In the genomic region with DNA sequence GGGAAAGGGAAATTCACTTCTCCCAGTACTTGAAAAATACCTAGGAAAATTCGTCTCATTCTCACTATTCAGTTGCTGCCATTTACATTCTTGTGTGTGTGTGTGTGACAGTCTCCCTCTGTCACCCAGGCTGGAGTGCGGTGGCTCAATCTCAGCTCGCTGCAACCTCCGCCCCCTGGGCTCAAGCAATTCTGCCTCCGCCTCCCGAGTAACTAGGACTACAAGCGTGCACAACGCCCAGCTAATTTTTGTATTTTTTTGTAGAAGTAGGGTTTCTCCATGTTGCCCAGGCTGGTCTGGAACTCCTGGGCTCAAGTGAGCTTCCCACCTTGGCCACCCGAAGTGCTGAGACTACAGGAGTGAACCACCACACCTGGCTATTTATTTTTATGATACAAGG, we compare ENCODE assay signal across 9 cellular contexts. TPM values are rescaled to one million over a fixed set of nuclear protein-coding genes. Genes with fewer than 3 reads are reported as not detected.
DNase-seq lines count a peak whose midpoint lies in the region; ATAC-seq and TF ChIP-seq lines count a peak whose summit lies in the region.
"Had no signal": no experiment of that assay in that cellular context is flagged by ENCODE, and none has a peak within 500 bp of the region (broad histone marks: within the 10 kb centered on the region; RNA-seq: fewer than 3 reads in every experiment).

No MANE protein-coding gene starts in this region.

- H2AFZ ChIP-seq in MM.1S (ENCODE audit: low read length): no peak overlapping the region

- H3K9me3 Mint-ChIP-seq in CD4-positive, CD25-positive, alpha-beta regulatory T cell: no peaks in the 10 kb centered on the region
- H3K9me3 Mint-ChIP-seq in neural crest cell: no peaks in the 10 kb centered on the region

- H3K27me3 ChIP-seq in CD4-positive, CD25-positive, alpha-beta regulatory T cell (ENCODE audit: control insufficient read depth, insufficient read depth, low read length): no peaks in the 10 kb centered on the region
- H3K27me3 ChIP-seq in MM.1S (replicated peaks; ENCODE audit: insufficient read depth, low read length) (no peaks in the 10 kb centered on the region), duodenal mucosa (ENCODE audit: control insufficient read depth in 1 of 2, insufficient read depth in 2 of 2, low read length in 2 of 2) (no peaks in the 10 kb centered on the region)

- no peak for DNase-seq in CD4-positive, CD25-positive, alpha-beta regulatory T cell
- DNase-seq in MM.1S (no peak), neural crest cell (ENCODE audit: low read depth, low spot score) (no peak), SW480 (ENCODE audit: low spot score) (no peak), GF-D8 (lab: John Stamatoyannopoulos, UW) (no peak), NCI-H1930 (lab: John Stamatoyannopoulos, UW) (no peak), G401 (ENCODE audit: low spot score) (no peak)
- DNase-seq: NCI-H1105 treated with DMSO at 0.1 percent for 48 hours had no signal

- no peaks in the 10 kb centered on the region for H3K9me2 ChIP-seq in MM.1S (replicated peaks; ENCODE audit: insufficient read depth, low read length)

- H3K9ac ChIP-seq in MM.1S (ENCODE audit: low read length): peak overlapping the region; percentile 79; the same call in 1 of the 2 replicates
- peak overlapping the region; percentile 73 to 87 for H3K9ac ChIP-seq in duodenal mucosa (ENCODE audit: low read depth in 1 of 2, low read length in 2 of 2)

- peaks cover 30% of the 10 kb centered on the region for H3F3A ChIP-seq in MM.1S (ENCODE audit: insufficient read depth, low read length)

- H3K36me3 ChIP-seq in CD4-positive, CD25-positive, alpha-beta regulatory T cell (ENCODE audit: control insufficient read depth, insufficient read depth, low read length): peaks cover 39% of the 10 kb centered on the region
- H3K36me3 ChIP-seq in MM.1S (replicated peaks; ENCODE audit: insufficient read depth, low read length): peaks cover 18% of the 10 kb centered on the region
- peaks cover 18 to 39% of the 10 kb centered on the region in 2 donors for H3K36me3 ChIP-seq in duodenal mucosa (ENCODE audit: control insufficient read depth in 1 of 2, insufficient read depth in 2 of 2, low read length in 2 of 2)

- H3K4me3 Mint-ChIP-seq in CD4-positive, CD25-positive, alpha-beta regulatory T cell: peak overlapping the region; percentile 96 to 99 (median 98)
- peak overlapping the region; percentile 97 for H3K4me3 Mint-ChIP-seq in neural crest cell

- H3K27ac Mint-ChIP-seq in CD4-positive, CD25-positive, alpha-beta regulatory T cell: peak overlapping the region in 2 of 3 donors; percentile 94 to 96
- peak overlapping the region; percentile 94 for H3K27ac Mint-ChIP-seq in neural crest cell (ENCODE audit: unreplicated experiment)

- ATAC-seq in CD4-positive, CD25-positive, alpha-beta regulatory T cell (ENCODE audit: low read depth in 2 of 2): no peak

- H3K4me1 Mint-ChIP-seq in CD4-positive, CD25-positive, alpha-beta regulatory T cell: peaks cover 7 to 30% (median 13%) of the 10 kb centered on the region in 4 donors
- H3K4me1 Mint-ChIP-seq in neural crest cell: peaks cover 17% of the 10 kb centered on the region

- peaks cover 20% of the 10 kb centered on the region for H3K36me3 Mint-ChIP-seq in CD4-positive, CD25-positive, alpha-beta regulatory T cell
- H3K36me3 Mint-ChIP-seq in neural crest cell (ENCODE audit: low read depth): peaks cover 7% of the 10 kb centered on the region

- H3K27me3 Mint-ChIP-seq in CD4-positive, CD25-positive, alpha-beta regulatory T cell: no peaks in the 10 kb centered on the region
- H3K27me3 Mint-ChIP-seq in neural crest cell (ENCODE audit: low read depth): no peaks in the 10 kb centered on the region

- H4K20me1 ChIP-seq in MM.1S (ENCODE audit: insufficient read depth, low read length): no peaks in the 10 kb centered on the region

- peak overlapping the region; percentile 88 for H3K27ac ChIP-seq in CD4-positive, CD25-positive, alpha-beta regulatory T cell (ENCODE audit: insufficient read depth, low read length, poor library complexity, severe bottlenecking)
- H3K27ac ChIP-seq in MM.1S (ENCODE audit: low read length) (no peak overlapping the region), duodenal mucosa (ENCODE audit: low read depth, low read length) (no peak overlapping the region)

- TF ChIP-seq CTCF in MM.1S (IDR thresholded peaks at IDR 0.05; ENCODE audit: low read length) (no peak), neural crest cell (conservative IDR thresholded peaks at IDR 0.05) (no peak)

- H3K79me2 ChIP-seq in MM.1S (ENCODE audit: low read length): peaks cover 23% of the 10 kb centered on the region

- H3K4me3 ChIP-seq in CD4-positive, CD25-positive, alpha-beta regulatory T cell (ENCODE audit: low read depth, low read length): peak overlapping the region; percentile 90
- H3K4me3 ChIP-seq in MM.1S (ENCODE audit: low read length): peak overlapping the region; percentile 82
- peak overlapping the region; percentile 82 to 84 for H3K4me3 ChIP-seq in duodenal mucosa (ENCODE audit: low read depth in 1 of 2, low read length in 2 of 2)

- H3K9me3 ChIP-seq in CD4-positive, CD25-positive, alpha-beta regulatory T cell (ENCODE audit: control insufficient read depth in 2 of 2, low read length in 2 of 2): no peaks in the 10 kb centered on the region
- no peaks in the 10 kb centered on the region for H3K9me3 ChIP-seq in MM.1S (replicated peaks; ENCODE audit: insufficient read depth, low read length)
- H3K9me3 ChIP-seq in duodenal mucosa (ENCODE audit: control insufficient read depth in 1 of 2, low read length in 2 of 2): no peaks in the 10 kb centered on the region

- in situ Hi-C loops in G401 (cut with HindIII; ENCODE audit: low sequenced_read_pairs): no loop called here

- peaks cover 14% of the 10 kb centered on the region for H3K4me1 ChIP-seq in CD4-positive, CD25-positive, alpha-beta regulatory T cell (ENCODE audit: control insufficient read depth, insufficient read depth, low read length, poor library complexity, severe bottlenecking)
- H3K4me1 ChIP-seq in MM.1S (ENCODE audit: low read length): 0 out of 2 replicates have a peak, but pooled peaks cover 6% of the 10 kb centered on the region
- H3K4me1 ChIP-seq in duodenal mucosa (ENCODE audit: control insufficient read depth in 1 of 2, insufficient read depth in 2 of 2, low read length in 2 of 2): peaks cover 9% of the 10 kb centered on the region in 2 donors

- H3K4me2 ChIP-seq in MM.1S (ENCODE audit: low read depth, low read length): peak overlapping the region; percentile 83

RNA-seq across cellular contexts. Expression of gene SNAPIN, which starts 1.2 kb away (rescaled TPM):
- total RNA-seq in CD4-positive, CD25-positive, alpha-beta regulatory T cell: 21.5 TPM
- polyA plus RNA-seq in CD4-positive, CD25-positive, alpha-beta regulatory T cell: 100 to 1,000 TPM in 1 of 4 donors, 10 to 100 TPM in 3; 84.9 to 120 (median 93.7) TPM
- 52.8 and 55.4 TPM in 2 replicates for total RNA-seq in neural crest cell
- total RNA-seq in G401 (2014; rRNA removed; shearing (Covaris generic)): 49.8 and 58.2 TPM in 2 replicates

RNA-seq across cellular contexts. Expression of gene ILF2, which starts 11.1 kb away (rescaled TPM):
- total RNA-seq in CD4-positive, CD25-positive, alpha-beta regulatory T cell: 127 TPM
- 100 to 1,000 TPM; 133 to 162 (median 150) TPM for polyA plus RNA-seq in CD4-positive, CD25-positive, alpha-beta regulatory T cell
- total RNA-seq in neural crest cell: 404 and 407 TPM in 2 replicates
- 289 and 376 TPM in 2 replicates for total RNA-seq in G401 (2014; rRNA removed; shearing (Covaris generic))

RNA-seq across cellular contexts. Expression of gene NPR1, which starts 18.8 kb away (rescaled TPM):
- total RNA-seq in CD4-positive, CD25-positive, alpha-beta regulatory T cell: not detected
- polyA plus RNA-seq in CD4-positive, CD25-positive, alpha-beta regulatory T cell: not detected
- total RNA-seq in neural crest cell: 0.57 and 0.93 TPM in 2 replicates
- 0.12 TPM in 1 of 2 replicates, not detected in the other for total RNA-seq in G401 (2014; rRNA removed; shearing (Covaris generic))

RNA-seq across cellular contexts. Expression of gene CHTOP, which starts 25.8 kb away (rescaled TPM):
- 85.1 TPM for total RNA-seq in CD4-positive, CD25-positive, alpha-beta regulatory T cell
- 10 to 100 TPM; 57.5 to 73.1 (median 65.8) TPM for polyA plus RNA-seq in CD4-positive, CD25-positive, alpha-beta regulatory T cell
- total RNA-seq in neural crest cell: 132 and 136 TPM in 2 replicates
- 42.5 and 66.4 TPM in 2 replicates for total RNA-seq in G401 (2014; rRNA removed; shearing (Covaris generic))

RNA-seq across cellular contexts. Expression of gene S100A1, which starts 31.4 kb away (rescaled TPM):
- total RNA-seq in CD4-positive, CD25-positive, alpha-beta regulatory T cell: not detected
- polyA plus RNA-seq in CD4-positive, CD25-positive, alpha-beta regulatory T cell: not detected
- total RNA-seq in neural crest cell: not detected in 2 replicates
- total RNA-seq in G401 (2014; rRNA removed; shearing (Covaris generic)): 132 and 195 TPM in 2 replicates
